In genomic region chr10:110304780-110305421, GRCh38 we compare ENCODE assay signal across 1 cellular context.
TF ChIP-seq lines count a peak whose summit lies in the region.

Gene SMNDC1, minus strand, starts transcription at chr10:110304920. Its CDS starts 1,333 bp downstream, at chr10:110303587.

TF ChIP-seq in GM12878, 131 proteins besides CTCF, POLR2A, EP300 and RAD21 (continued from another document):
- TF ChIP-seq CBX5 (IDR thresholded peaks at IDR 0.05; ENCODE audit: low read depth) = no peak
- TF ChIP-seq IKZF1 (conservative IDR thresholded peaks at IDR 0.05) = peak; percentile 91
- no peak for TF ChIP-seq RFX5 (IDR thresholded peaks at IDR 0.05; ENCODE audit: low read depth, low read length)
- peak; percentile 96 for TF ChIP-seq RAD51 (IDR thresholded peaks at IDR 0.05)
- 0 out of 2 replicates have a peak, but pooled peaks have one; percentile 53 for TF ChIP-seq MXI1 (IDR thresholded peaks at IDR 0.05; ENCODE audit: low read depth, low read length)
- TF ChIP-seq E2F8 (IDR thresholded peaks at IDR 0.05; ENCODE audit: low read depth, partially characterized antibody) = no peak
- no peak for TF ChIP-seq NR2F1 (conservative IDR thresholded peaks at IDR 0.05)
- no peak for TF ChIP-seq NBN (IDR thresholded peaks at IDR 0.05)
- peak; percentile 80 for TF ChIP-seq USF2 (IDR thresholded peaks at IDR 0.05; ENCODE audit: borderline replicate concordance, low read depth, low read length)
- TF ChIP-seq CHD2 (IDR thresholded peaks at IDR 0.05; ENCODE audit: borderline replicate concordance, low read depth, low read length) = peak; percentile 99
- no peak; the same call in 1 of the 2 replicates for TF ChIP-seq NFIC (IDR thresholded peaks at IDR 0.05; ENCODE audit: low read depth, low read length)
- no peak for TF ChIP-seq GATAD2B (conservative IDR thresholded peaks at IDR 0.05; ENCODE audit: low read depth)
- TF ChIP-seq MTA3 (IDR thresholded peaks at IDR 0.05; ENCODE audit: borderline replicate concordance, low read length) = no peak
- TF ChIP-seq CBFB (IDR thresholded peaks at IDR 0.05; ENCODE audit: low read depth) = peak; percentile 85
- TF ChIP-seq RUNX3 (IDR thresholded peaks at IDR 0.05; ENCODE audit: low read length) = 0 out of 2 replicates have a peak, but pooled peaks have one; percentile 6
- no peak for TF ChIP-seq SREBF2 (IDR thresholded peaks at IDR 0.05; ENCODE audit: low read length)
- no peak for TF ChIP-seq SMC3 (IDR thresholded peaks at IDR 0.05; ENCODE audit: borderline replicate concordance, low read length)
- TF ChIP-seq JUNB (IDR thresholded peaks at IDR 0.05) = no peak
- TF ChIP-seq IRF5 (IDR thresholded peaks at IDR 0.05; ENCODE audit: borderline replicate concordance) = peak; percentile 85
- TF ChIP-seq HDAC2 (IDR thresholded peaks at IDR 0.05) = no peak
- TF ChIP-seq NRF1 (conservative IDR thresholded peaks at IDR 0.05; ENCODE audit: low read depth, low read length) = no peak
- no peak for TF ChIP-seq ETV6 (conservative IDR thresholded peaks at IDR 0.05 in 1 of 2, IDR thresholded peaks at IDR 0.05 in 1 of 2; ENCODE audit: borderline replicate concordance in 1 of 2, low read depth in 1 of 2)
- TF ChIP-seq MAX (IDR thresholded peaks at IDR 0.05; ENCODE audit: low read depth, low read length) = no peak; the same call in 1 of the 2 replicates
- TF ChIP-seq ZNF217 (IDR thresholded peaks at IDR 0.05) = no peak
- no peak for TF ChIP-seq SUPT20H (IDR thresholded peaks at IDR 0.05; ENCODE audit: borderline replicate concordance, control insufficient read depth, low read depth, low read length)
- 0 out of 2 replicates have a peak, but pooled peaks have one; percentile 39 for TF ChIP-seq TARDBP (IDR thresholded peaks at IDR 0.05; ENCODE audit: borderline replicate concordance)
- TF ChIP-seq ZNF384 (IDR thresholded peaks at IDR 0.05; ENCODE audit: borderline replicate concordance, low read depth, low read length) = no peak
- TF ChIP-seq BCLAF1 (IDR thresholded peaks at IDR 0.05) = no peak
- no peak for TF ChIP-seq TBL1XR1 (IDR thresholded peaks at IDR 0.05; ENCODE audit: low read depth, low read length)
- no peak; the same call in 1 of the 2 replicates for TF ChIP-seq HDGF (IDR thresholded peaks at IDR 0.05)
- TF ChIP-seq REST (IDR thresholded peaks at IDR 0.05; ENCODE audit: low read depth, low read length) = no peak
- no peak for TF ChIP-seq SREBF1 (IDR thresholded peaks at IDR 0.05; ENCODE audit: low read length)
- TF ChIP-seq CHD1 (IDR thresholded peaks at IDR 0.05; ENCODE audit: low read depth, low read length) = no peak
- TF ChIP-seq ZNF622 (IDR thresholded peaks at IDR 0.05) = no peak
- TF ChIP-seq YY1 (IDR thresholded peaks at IDR 0.05; ENCODE audit: low read depth, low read length) = peak; percentile 94
- TF ChIP-seq TCF7 (IDR thresholded peaks at IDR 0.05; ENCODE audit: borderline replicate concordance) = no peak
- TF ChIP-seq ESRRA (IDR thresholded peaks at IDR 0.05; ENCODE audit: low read length) = no peak
- no peak for TF ChIP-seq ZNF274 (IDR thresholded peaks at IDR 0.05; ENCODE audit: insufficient read depth, insufficient read length)
- no peak for TF ChIP-seq STAT1 (conservative IDR thresholded peaks at IDR 0.05)
- no peak for TF ChIP-seq KLF5 (IDR thresholded peaks at IDR 0.05; ENCODE audit: partially characterized antibody)
- no peak for TF ChIP-seq ZNF207 (IDR thresholded peaks at IDR 0.05; ENCODE audit: borderline replicate concordance)
- TF ChIP-seq POU2F2 (IDR thresholded peaks at IDR 0.05; ENCODE audit: borderline replicate concordance, low read depth, low read length) = peak; percentile 93
- TF ChIP-seq HSF1 (IDR thresholded peaks at IDR 0.05; ENCODE audit: low read depth, low read length) = no peak
- TF ChIP-seq STAT3 (IDR thresholded peaks at IDR 0.05; ENCODE audit: low read depth, low read length) = no peak
- no peak for TF ChIP-seq HDAC6 (IDR thresholded peaks at IDR 0.05; ENCODE audit: unreplicated experiment)
- TF ChIP-seq SIN3A (IDR thresholded peaks at IDR 0.05; ENCODE audit: low read depth, low read length) = no peak
- TF ChIP-seq MEF2B (IDR thresholded peaks at IDR 0.05; ENCODE audit: partially characterized antibody, poor library complexity, severe bottlenecking) = no peak
- TF ChIP-seq BHLHE40 (IDR thresholded peaks at IDR 0.05; ENCODE audit: borderline replicate concordance in 1 of 2, low read depth in 2 of 2, low read length in 1 of 2) = peak; percentile 86 to 94
- TF ChIP-seq NFXL1 (IDR thresholded peaks at IDR 0.05; ENCODE audit: borderline replicate concordance) = no peak
- TF ChIP-seq TAF1 (IDR thresholded peaks at IDR 0.05; ENCODE audit: borderline replicate concordance, low read depth, low read length) = peak; percentile 88
- TF ChIP-seq BCL11A (IDR thresholded peaks at IDR 0.05; ENCODE audit: low read depth, low read length) = no peak
- 0 out of 3 replicates have a peak, but pooled peaks of 1 of the 2 experiments have one; percentile 5 for TF ChIP-seq EGR1 (IDR thresholded peaks at IDR 0.05; ENCODE audit: borderline replicate concordance in 1 of 2, low read depth in 2 of 2, low read length in 2 of 2)
- peak; percentile 84 for TF ChIP-seq CREM (IDR thresholded peaks at IDR 0.05; ENCODE audit: low read depth)
- no peak for TF ChIP-seq ZZZ3 (IDR thresholded peaks at IDR 0.05; ENCODE audit: control insufficient read depth, insufficient read length, low read depth)
- no peak for TF ChIP-seq KDM1A (IDR thresholded peaks at IDR 0.05; ENCODE audit: borderline replicate concordance)
- no peak for TF ChIP-seq SRF (IDR thresholded peaks at IDR 0.05; ENCODE audit: low read depth in 2 of 2, low read length in 2 of 2)
TF ChIP-seq in GM12878: peak in this region for 37.
